9 cellular contexts compared by ENCODE assay signal in genomic region chr4:70992354-70992753, GRCh38. TPM values are rescaled to one million over a fixed set of nuclear protein-coding genes. Genes with fewer than 3 reads are reported as not detected.
DNase-seq lines count a peak whose midpoint lies in the region; ATAC-seq lines count a peak whose summit lies in the region.
"Had no signal": no experiment of that assay in that cellular context is flagged by ENCODE, and none has a peak within 500 bp of the region (broad histone marks: within the 10 kb centered on the region; RNA-seq: fewer than 3 reads in every experiment).

No MANE protein-coding gene starts in this region.

- DNase-seq in NCI-H1105 treated with DMSO at 0.1 percent for 48 hours (lab: John Stamatoyannopoulos, UW): peak; percentile 17
- peak in 10 of 61 donors; percentile 0 to 34 (median 9) for DNase-seq in caudate nucleus (lab: John Stamatoyannopoulos, UW)
- DNase-seq in H4 (ENCODE audit: low spot score): no peak

- H3K4me3 ChIP-seq in GM08714 (ENCODE audit: low read length) (peak overlapping the region; percentile 85; the same call in 1 of the 2 replicates), neuron (ENCODE audit: low read length) (peak overlapping the region; percentile 62)

- H3K27me3 ChIP-seq in neuron (ENCODE audit: insufficient read depth, low read length): no peaks in the 10 kb centered on the region
- H3K27me3 ChIP-seq: neutrophil had no signal

- ATAC-seq in GM19397 (IDR thresholded peaks at IDR 0.05; ENCODE audit: unreplicated experiment): no peak
- no peak for ATAC-seq in GM19351 (IDR thresholded peaks at IDR 0.05; ENCODE audit: unreplicated experiment)
- no peak for ATAC-seq in activated CD4-positive, CD25-positive, alpha-beta regulatory T cell treated with anti-CD3 and anti-CD28 coated beads, Interleukin-2, amount 50 U/mL, for 24 hours

- H3K27ac ChIP-seq in caudate nucleus (ENCODE audit: low read depth, low read length): peak overlapping the region; percentile 91

- H3K36me3 ChIP-seq in neuron (ENCODE audit: insufficient read depth, low read length): peaks cover 15% of the 10 kb centered on the region
- H3K36me3 ChIP-seq: neutrophil had no signal

- peaks cover 11% of the 10 kb centered on the region for H3K4me1 ChIP-seq in neuron (ENCODE audit: insufficient read depth, low read length)

- H2AFZ ChIP-seq in neuron (ENCODE audit: low read depth, low read length): no peak overlapping the region

- peaks cover 15% of the 10 kb centered on the region for H3K9me3 ChIP-seq in neuron (ENCODE audit: low read length)
- H3K9me3 ChIP-seq: neutrophil had no signal

RNA-seq across cellular contexts. Expression of gene DCK, which starts 1.1 kb away (rescaled TPM):
- 28.7 and 38.2 TPM in 2 replicates for total RNA-seq in H4 (2014; rRNA removed; shearing (Covaris generic))
